ENCODE assay signal across 1 cellular context in genomic region chr2:212626371-212626918, GRCh38.
TF ChIP-seq lines count a peak whose summit lies in the region.

No MANE protein-coding gene starts in this region.

TF ChIP-seq in GM12878, 131 proteins besides CTCF, POLR2A, EP300 and RAD21 (continued from another document):
- TF ChIP-seq MYC (IDR thresholded peaks at IDR 0.05; ENCODE audit: insufficient read depth, insufficient read length, insufficient replicate concordance, low read length, severe bottlenecking) (no peak), ZNF274 (IDR thresholded peaks at IDR 0.05; ENCODE audit: insufficient read depth, insufficient read length) (no peak), E2F4 (IDR thresholded peaks at IDR 0.05; ENCODE audit: low read depth, low read length) (no peak), USF2 (IDR thresholded peaks at IDR 0.05; ENCODE audit: borderline replicate concordance, low read depth, low read length) (no peak), NFYA (IDR thresholded peaks at IDR 0.05; ENCODE audit: borderline replicate concordance, low read depth, low read length) (no peak), ZSCAN29 (IDR thresholded peaks at IDR 0.05) (no peak), CBX3 (IDR thresholded peaks at IDR 0.05; ENCODE audit: borderline replicate concordance, low read depth) (no peak), SREBF1 (IDR thresholded peaks at IDR 0.05; ENCODE audit: low read length) (no peak), RAD51 (IDR thresholded peaks at IDR 0.05) (no peak), SIN3A (IDR thresholded peaks at IDR 0.05; ENCODE audit: low read depth, low read length) (no peak), CHD1 (IDR thresholded peaks at IDR 0.05; ENCODE audit: low read depth, low read length) (no peak), EED (IDR thresholded peaks at IDR 0.05; ENCODE audit: low read depth) (no peak), RUNX3 (IDR thresholded peaks at IDR 0.05; ENCODE audit: low read length) (no peak)
- TF ChIP-seq, protein P1, sequence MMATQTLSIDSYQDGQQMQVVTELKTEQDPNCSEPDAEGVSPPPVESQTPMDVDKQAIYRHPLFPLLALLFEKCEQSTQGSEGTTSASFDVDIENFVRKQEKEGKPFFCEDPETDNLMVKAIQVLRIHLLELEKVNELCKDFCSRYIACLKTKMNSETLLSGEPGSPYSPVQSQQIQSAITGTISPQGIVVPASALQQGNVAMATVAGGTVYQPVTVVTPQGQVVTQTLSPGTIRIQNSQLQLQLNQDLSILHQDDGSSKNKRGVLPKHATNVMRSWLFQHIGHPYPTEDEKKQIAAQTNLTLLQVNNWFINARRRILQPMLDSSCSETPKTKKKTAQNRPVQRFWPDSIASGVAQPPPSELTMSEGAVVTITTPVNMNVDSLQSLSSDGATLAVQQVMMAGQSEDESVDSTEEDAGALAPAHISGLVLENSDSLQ (IDR thresholded peaks at IDR 0.05) = no peak
